In the genomic region with DNA sequence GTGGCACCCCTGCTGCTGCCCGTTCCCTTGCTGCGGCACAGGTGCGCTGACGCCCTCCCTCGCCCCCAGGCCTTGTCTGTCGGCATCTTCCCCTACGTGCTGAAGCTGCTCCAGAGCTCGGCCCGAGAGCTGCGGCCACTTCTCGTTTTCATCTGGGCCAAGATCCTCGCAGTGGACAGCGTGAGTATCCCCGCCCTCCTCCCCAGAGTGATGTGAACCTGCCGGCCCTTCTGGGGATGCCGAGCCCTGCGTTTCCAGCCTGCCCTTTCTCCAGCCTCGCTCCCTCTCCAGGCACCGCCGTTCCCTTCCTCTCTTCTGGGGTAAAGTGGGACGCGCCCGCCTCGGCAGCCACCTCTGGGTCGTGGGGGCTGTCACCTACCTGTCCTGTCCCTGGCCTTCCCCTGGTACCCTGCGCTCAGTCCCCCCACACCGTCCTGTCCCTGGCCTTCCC, we compare ENCODE assay signal across 14 cellular contexts.
DNase-seq lines count a peak whose midpoint lies in the region; ATAC-seq and TF ChIP-seq lines count a peak whose summit lies in the region.
"Had no signal": no experiment of that assay in that cellular context is flagged by ENCODE, and none has a peak within 500 bp of the region (broad histone marks: within the 10 kb centered on the region; RNA-seq: fewer than 3 reads in every experiment).

No MANE protein-coding gene starts in this region.

- ATAC-seq in activated naive CD8-positive, alpha-beta T cell treated with anti-CD3 and anti-CD28 coated beads, Interleukin-2, amount 50 U/mL, for 24 hours, result no peak
- ATAC-seq in GM21447 (IDR thresholded peaks at IDR 0.05; ENCODE audit: unreplicated experiment) (no peak), HG02981 (IDR thresholded peaks at IDR 0.05; ENCODE audit: unreplicated experiment) (no peak)

- H2BK20ac ChIP-seq in H9 (ENCODE audit: low read depth, low read length, poor library complexity, severe bottlenecking), result no peak overlapping the region

- H2BK120ac ChIP-seq in H9 (ENCODE audit: low read depth, low read length, poor library complexity, severe bottlenecking) (no peak overlapping the region), mesendoderm (ENCODE audit: low read depth, low read length) (no peak overlapping the region)

- no peak for DNase-seq in H9
- no peak for DNase-seq in activated naive CD8-positive, alpha-beta T cell treated with anti-CD3 and anti-CD28 coated beads, Interleukin-2, amount 50 U/mL, for 24 hours
- DNase-seq in mesendoderm, result no peak
- DNase-seq in medulla oblongata (ENCODE audit: extremely low spot score), result no peak
- DNase-seq in NCI-H2107 treated with DMSO at 0.1 percent for 48 hours (lab: John Stamatoyannopoulos, UW; ENCODE audit: unreplicated experiment), result no peak
- DNase-seq: DMS53, midbrain, MM.1S, NCI-H2081, NCI-H774 had no signal

- H3K27ac ChIP-seq in ACC112 (ENCODE audit: low read depth, low read length) (peak overlapping the region; percentile 97), H9 (ENCODE audit: insufficient read length, low read depth, low read length) (no peak overlapping the region), mesendoderm (ENCODE audit: low read depth, low read length) (no peak overlapping the region)
- H3K27ac ChIP-seq: BLaER1 had no signal

- H3K4me1 ChIP-seq in ACC112 (ENCODE audit: control insufficient read depth, insufficient read depth, low read length, unreplicated experiment) (peaks cover 46% of the 10 kb centered on the region), H9 (ENCODE audit: insufficient read depth, low read length) (peaks cover 5% of the 10 kb centered on the region; the same call in 1 of the 2 replicates), mesendoderm (ENCODE audit: control insufficient read depth, low read depth, low read length) (no peaks in the 10 kb centered on the region)

- H3K9me3 ChIP-seq in H9 (ENCODE audit: control insufficient read depth, low read depth, low read length), result no peaks in the 10 kb centered on the region
- H3K9me3 ChIP-seq: BLaER1 had no signal

- H3K4me3 ChIP-seq in ACC112 (ENCODE audit: low read depth, low read length), result no peak overlapping the region
- H3K4me3 ChIP-seq in mesendoderm (ENCODE audit: low read length), result no peak overlapping the region
- H3K4me3 ChIP-seq: BLaER1 had no signal

- H4K8ac ChIP-seq in H9 (replicated peaks; ENCODE audit: insufficient read length, low read depth, low read length) (no peak overlapping the region), mesendoderm (ENCODE audit: low read depth, low read length) (no peak overlapping the region)

- no peaks in the 10 kb centered on the region for H4K20me1 ChIP-seq in H9 (ENCODE audit: control insufficient read depth, insufficient read depth, insufficient read length)

- H2AFZ ChIP-seq in ACC112 (ENCODE audit: low read length, unreplicated experiment), result no peak overlapping the region
- H2AFZ ChIP-seq in H9 (ENCODE audit: low read length), result no peak overlapping the region

- H3K56ac ChIP-seq in H9 (ENCODE audit: insufficient read length, low read depth, low read length) (no peak overlapping the region), mesendoderm (ENCODE audit: low read length) (no peak overlapping the region)

- H3K23ac ChIP-seq in H9 (ENCODE audit: insufficient read length, low read depth, low read length) (no peak overlapping the region), mesendoderm (ENCODE audit: low read length) (peak overlapping the region; percentile 60)

- H3K9ac ChIP-seq in H9 (ENCODE audit: extremely low read depth, insufficient read length, low read length) (no peak overlapping the region), mesendoderm (ENCODE audit: low read length) (no peak overlapping the region)
- H3K9ac ChIP-seq: BLaER1 had no signal

- H3K27me3 ChIP-seq in ACC112 (ENCODE audit: insufficient read depth, low read length), result no peaks in the 10 kb centered on the region
- H3K27me3 ChIP-seq in H9 (ENCODE audit: insufficient read depth, low read length), result no peaks in the 10 kb centered on the region
- H3K27me3 ChIP-seq in mesendoderm (ENCODE audit: insufficient read depth, low read length, poor library complexity), result no peaks in the 10 kb centered on the region
- H3K27me3 ChIP-seq: BLaER1 had no signal

- no peak overlapping the region for H3K18ac ChIP-seq in H9 (ENCODE audit: insufficient read length, low read depth, low read length)
- no peak overlapping the region for H3K18ac ChIP-seq in mesendoderm (ENCODE audit: low read length)

- TF ChIP-seq CTCF in H9 (conservative IDR thresholded peaks at IDR 0.05), result no peak

- no peak overlapping the region for H2BK15ac ChIP-seq in H9 (ENCODE audit: low read depth, low read length)
- H2BK15ac ChIP-seq in mesendoderm (replicated peaks; ENCODE audit: low read depth), result no peak overlapping the region

- H3K4ac ChIP-seq in H9 (ENCODE audit: low read depth, low read length), result no peak overlapping the region
- no peak overlapping the region for H3K4ac ChIP-seq in mesendoderm (ENCODE audit: low read depth, low read length)

- no peak overlapping the region for H4K91ac ChIP-seq in H9 (ENCODE audit: insufficient read length, low read depth, low read length)

- H3T11ph ChIP-seq in H9 (ENCODE audit: low read length), result no peak overlapping the region

- peaks cover 0 to 4% of the 10 kb centered on the region in 2 experiments; a peak in 2 of 5 replicates for H3K9me3 Mint-ChIP-seq in H9
- H3K9me3 Mint-ChIP-seq in activated naive CD8-positive, alpha-beta T cell treated with anti-CD3 and anti-CD28 coated beads, Interleukin-2, amount 50 U/mL, for 24 hours, result no peaks in the 10 kb centered on the region

- H3K79me2 ChIP-seq in ACC112 (ENCODE audit: control insufficient read depth, insufficient read depth, low read length, unreplicated experiment), result no peaks in the 10 kb centered on the region
- no peaks in the 10 kb centered on the region for H3K79me2 ChIP-seq in H9 (ENCODE audit: insufficient read depth, low read length)
- H3K79me2 ChIP-seq in mesendoderm (ENCODE audit: control insufficient read depth, insufficient read depth, low read length), result no peaks in the 10 kb centered on the region

- H2BK5ac ChIP-seq in H9 (ENCODE audit: insufficient read length, low read length), result no peak overlapping the region
- H2BK5ac ChIP-seq in mesendoderm (ENCODE audit: low read length), result no peak overlapping the region

- H3K4me2 ChIP-seq in H9 (ENCODE audit: insufficient read depth, insufficient read length, low read length) (no peak overlapping the region), mesendoderm (ENCODE audit: low read length) (no peak overlapping the region)

- H3K36me3 ChIP-seq in ACC112 (ENCODE audit: insufficient read depth, low read length) (no peaks in the 10 kb centered on the region), mesendoderm (ENCODE audit: control insufficient read depth, insufficient read depth, low read length) (no peaks in the 10 kb centered on the region)

- no CpG with 5 or more reads among the region's 27 CpGs for WGBS in H9 (ENCODE audit: extremely low coverage, insufficient read length, low lambda C conversion rate)
- no CpG with 5 or more reads among the region's 27 CpGs for WGBS in mesendoderm (ENCODE audit: extremely low coverage, insufficient coverage, low lambda C conversion rate)

- no peaks in the 10 kb centered on the region; the same call in 1 of the 2 replicates for H3K27me3 Mint-ChIP-seq in H9 (ENCODE audit: low read depth)
- H3K27me3 Mint-ChIP-seq in activated naive CD8-positive, alpha-beta T cell treated with anti-CD3 and anti-CD28 coated beads, Interleukin-2, amount 50 U/mL, for 24 hours, result no peaks in the 10 kb centered on the region

- no peak overlapping the region for H3K4me3 Mint-ChIP-seq in H9
- H3K4me3 Mint-ChIP-seq in activated naive CD8-positive, alpha-beta T cell treated with anti-CD3 and anti-CD28 coated beads, Interleukin-2, amount 50 U/mL, for 24 hours, result no peak overlapping the region

- no peaks in the 10 kb centered on the region for H3K79me1 ChIP-seq in H9 (ENCODE audit: insufficient read depth, low read depth, low read length, poor library complexity, severe bottlenecking)
- no peaks in the 10 kb centered on the region for H3K79me1 ChIP-seq in mesendoderm (ENCODE audit: low read length)

- no peak overlapping the region for H2BK12ac ChIP-seq in H9 (ENCODE audit: insufficient read length, low read depth, low read length)

- H2AK5ac ChIP-seq in H9 (ENCODE audit: insufficient read length, low read length), result no peak overlapping the region
- no peak overlapping the region for H2AK5ac ChIP-seq in mesendoderm (ENCODE audit: low read length)

- peaks cover 46 to 52% of the 10 kb centered on the region in 2 experiments for H3K4me1 Mint-ChIP-seq in H9
- peaks cover 77% of the 10 kb centered on the region for H3K4me1 Mint-ChIP-seq in activated naive CD8-positive, alpha-beta T cell treated with anti-CD3 and anti-CD28 coated beads, Interleukin-2, amount 50 U/mL, for 24 hours

- H3K36me3 Mint-ChIP-seq in H9 (ENCODE audit: insufficient read depth in 1 of 3, low read depth in 3 of 3), result peaks cover 11 to 18% (median 15%) of the 10 kb centered on the region in 3 experiments
- H3K36me3 Mint-ChIP-seq in activated naive CD8-positive, alpha-beta T cell treated with anti-CD3 and anti-CD28 coated beads, Interleukin-2, amount 50 U/mL, for 24 hours (ENCODE audit: low read depth), result peaks cover 46% of the 10 kb centered on the region

- H3K27ac Mint-ChIP-seq in H9, result peak overlapping the region; percentile 53 to 73 (median 55); a peak in 2 of 7 replicates
- peak overlapping the region; percentile 97 for H3K27ac Mint-ChIP-seq in activated naive CD8-positive, alpha-beta T cell treated with anti-CD3 and anti-CD28 coated beads, Interleukin-2, amount 50 U/mL, for 24 hours

- no peak overlapping the region for H3K14ac ChIP-seq in H9 (ENCODE audit: insufficient read depth, low read length)

- H4K5ac ChIP-seq in H9 (ENCODE audit: insufficient read length, low read depth, low read length) (no peak overlapping the region), mesendoderm (ENCODE audit: low read length) (no peak overlapping the region)

- H3K23me2 ChIP-seq in H9 (ENCODE audit: insufficient read length, low read depth, low read length, poor library complexity, severe bottlenecking), result no peaks in the 10 kb centered on the region
